In the genomic region with DNA sequence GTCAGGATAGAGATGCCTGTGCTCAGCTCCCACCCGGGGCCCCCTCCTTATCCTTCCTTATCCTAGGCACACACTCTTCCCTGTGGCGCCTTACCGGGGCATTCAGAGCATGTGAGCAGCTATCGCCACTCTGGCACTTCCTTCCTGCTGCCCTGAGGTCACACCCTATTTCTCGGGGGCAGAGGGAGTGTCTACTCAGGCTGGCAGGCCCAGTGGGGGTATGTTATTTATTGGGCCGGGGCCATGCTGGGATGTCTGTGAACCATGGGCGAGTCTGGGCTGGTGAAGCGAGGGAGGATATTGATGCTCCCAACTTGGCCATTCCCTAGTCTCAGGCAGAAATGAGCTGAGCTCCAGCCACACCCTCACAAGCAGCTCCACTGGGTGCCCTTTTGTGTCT, we compare ENCODE assay signal across 17 cellular contexts. TPM values are rescaled to one million over a fixed set of nuclear protein-coding genes. Genes with fewer than 3 reads are reported as not detected.
DNase-seq lines count a peak whose midpoint lies in the region; ATAC-seq, FAIRE-seq and TF ChIP-seq lines count a peak whose summit lies in the region.
"Had no signal": no experiment of that assay in that cellular context is flagged by ENCODE, and none has a peak within 500 bp of the region (broad histone marks: within the 10 kb centered on the region; RNA-seq: fewer than 3 reads in every experiment).

No MANE protein-coding gene starts in this region.

- TF ChIP-seq CTCF in right lobe of liver (IDR thresholded peaks at IDR 0.05) (no peak), HepG2 (CRISPR knock-in tag; IDR thresholded peaks at IDR 0.05) (no peak), foreskin keratinocyte (conservative IDR thresholded peaks at IDR 0.05) (no peak), gastroesophageal sphincter (IDR thresholded peaks at IDR 0.05) (no peak), mesothelial cell of epicardium (IDR thresholded peaks at IDR 0.05; ENCODE audit: unreplicated experiment) (no peak)

- DNase-seq in right lobe of liver: peak in 1 of 3 donors; percentile 48
- DNase-seq in HepG2 (ENCODE audit: low spot score): no peak
- no peak for DNase-seq in T-helper 17 cell
- peak in 1 of 2 donors; percentile 26 for DNase-seq in foreskin keratinocyte
- no peak for DNase-seq in mesothelial cell of epicardium (ENCODE audit: low spot score in 2 of 2, unreplicated experiment in 2 of 2)
- DNase-seq: dermis blood vessel endothelial cell; DMS79 treated with DMSO at 0.1 percent for 48 hours; MM.1S; SIG-M5; stimulated activated CD4-positive, alpha-beta T cell treated with anti-CD3 and anti-CD28 coated beads, Interleukin-2, amount 100 ng/mL, for 48 hours; stimulated activated naive CD4-positive, alpha-beta T cell had no signal

- H3K36me3 Mint-ChIP-seq in T-helper 17 cell (ENCODE audit: low read depth): no peaks in the 10 kb centered on the region
- H3K36me3 Mint-ChIP-seq in mesothelial cell of epicardium: no peaks in the 10 kb centered on the region

- intact Hi-C loops in right lobe of liver (cut with DNase I): loop anchor here in 1 of 2 donors (10.0 kb wide), 1 partner anchor 54 kb away; a partner anchor contains a TSS
- intact Hi-C loops in HepG2 (cut with micrococcal nuclease; ENCODE audit: unreplicated experiment): no loop called here

- no peak for TF ChIP-seq EP300 in HepG2 (IDR thresholded peaks at IDR 0.05; ENCODE audit: low read depth in 2 of 2, low read length in 2 of 2)
- no peak for TF ChIP-seq EP300 in HepG2 (CRISPR knock-in tag; IDR thresholded peaks at IDR 0.05; ENCODE audit: borderline replicate concordance)
- no peak for TF ChIP-seq EP300 in gastroesophageal sphincter (IDR thresholded peaks at IDR 0.05)

- H4K20me1 ChIP-seq in HepG2 (ENCODE audit: insufficient read depth, low read length): no peaks in the 10 kb centered on the region

- WGBS in right lobe of liver (ENCODE audit: insufficient coverage, low coverage, low lambda C conversion rate, missing lambda C conversion rate): 30% methylated on average over 6 of the region's 8 CpGs
- 53% methylated on average over 8 of the region's 8 CpGs for WGBS in HepG2 (ENCODE audit: low lambda C conversion rate)
- WGBS in gastroesophageal sphincter (ENCODE audit: low coverage in 1 of 2), 2 donors: 72 to 79% methylated on average over 4 of the region's 8 CpGs

- peak overlapping the region; percentile 63 for H3K27ac Mint-ChIP-seq in T-helper 17 cell
- no peak overlapping the region for H3K27ac Mint-ChIP-seq in mesothelial cell of epicardium

- no peaks in the 10 kb centered on the region for H3K36me3 ChIP-seq in right lobe of liver
- H3K36me3 ChIP-seq in HepG2 (replicated peaks in 1 of 2; ENCODE audit: control insufficient read depth in 1 of 2, insufficient read depth in 2 of 2, low read length in 2 of 2): no peaks in the 10 kb centered on the region
- no peaks in the 10 kb centered on the region for H3K36me3 ChIP-seq in gastroesophageal sphincter

- no peak overlapping the region for H3K4me2 ChIP-seq in HepG2 (ENCODE audit: low read depth, low read length)

- no peak for FAIRE-seq in HepG2 (lab: Jason Lieb, UNC)

- no peak overlapping the region for H3K9ac ChIP-seq in HepG2 (ENCODE audit: insufficient read depth, low read depth, low read length)

- H3K27ac ChIP-seq in right lobe of liver (no peak overlapping the region), HepG2 (ENCODE audit: extremely low read length, insufficient read depth, low read length) (no peak overlapping the region), foreskin keratinocyte (no peak overlapping the region), gastroesophageal sphincter (no peak overlapping the region)
- H3K27ac ChIP-seq: VCaP had no signal

- H3K27me3 Mint-ChIP-seq in T-helper 17 cell (peaks cover 10% of the 10 kb centered on the region), mesothelial cell of epicardium (ENCODE audit: low read depth) (no peaks in the 10 kb centered on the region)

- H3K9me3 Mint-ChIP-seq in mesothelial cell of epicardium: no peaks in the 10 kb centered on the region

- H3K79me2 ChIP-seq in HepG2 (ENCODE audit: insufficient read depth, low read length): no peaks in the 10 kb centered on the region

- peaks cover 19% of the 10 kb centered on the region for H3K4me1 Mint-ChIP-seq in T-helper 17 cell
- H3K4me1 Mint-ChIP-seq in mesothelial cell of epicardium: peaks cover 26% of the 10 kb centered on the region

- no peak overlapping the region for H2AFZ ChIP-seq in HepG2 (ENCODE audit: low read length)

- no TSS peak for BruUV-seq in HepG2 (replicated peaks; lab: Mats Ljungman, UMichigan)

- H3K27me3 ChIP-seq in right lobe of liver: no peaks in the 10 kb centered on the region
- peaks cover 11 to 48% of the 10 kb centered on the region in 2 experiments; a peak in 4 of 5 replicates for H3K27me3 ChIP-seq in HepG2 (ENCODE audit: control insufficient read depth in 1 of 2, insufficient read depth in 2 of 2, low read length in 2 of 2)
- H3K27me3 ChIP-seq in foreskin keratinocyte: no peaks in the 10 kb centered on the region
- peaks cover 8% of the 10 kb centered on the region for H3K27me3 ChIP-seq in gastroesophageal sphincter

- no peak for TF ChIP-seq RAD21 in HepG2 (CRISPR knock-in tag; IDR thresholded peaks at IDR 0.05)

- ATAC-seq in right lobe of liver: peak; percentile 13 to 36 (median 18)
- ATAC-seq in HepG2: no peak
- no peak for ATAC-seq in T-helper 17 cell
- peak; percentile 10 for ATAC-seq in foreskin keratinocyte
- no peak for ATAC-seq in gastroesophageal sphincter
- ATAC-seq in GM18502 (IDR thresholded peaks at IDR 0.05; ENCODE audit: poor library complexity, unreplicated experiment): no peak
- ATAC-seq in GM19452 (IDR thresholded peaks at IDR 0.05; ENCODE audit: unreplicated experiment): no peak

- CTCF ChIA-PET in HepG2 (lab: Yijun Ruan, JAX; ENCODE audit: low intra/inter-chr PET ratio, low total read pairs): no interaction called here

- H3K9me3 ChIP-seq in right lobe of liver (no peaks in the 10 kb centered on the region), HepG2 (ENCODE audit: low read length) (no peaks in the 10 kb centered on the region), T-helper 17 cell (ENCODE audit: control insufficient read depth, low read length, poor library complexity, severe bottlenecking) (no peaks in the 10 kb centered on the region), gastroesophageal sphincter (no peaks in the 10 kb centered on the region)

- in situ Hi-C loops in HepG2 (cut with HindIII; ENCODE audit: extremely low pct_ligation_motif_present, low pct_unique_long_range_greater_than_20kb): no loop called here

- TF ChIP-seq POLR2A in right lobe of liver (IDR thresholded peaks at IDR 0.05) (no peak), HepG2 (IDR thresholded peaks at IDR 0.05; ENCODE audit: insufficient read depth in 1 of 2, low read depth in 2 of 2, low read length in 2 of 2) (no peak), gastroesophageal sphincter (IDR thresholded peaks at IDR 0.05) (no peak)

- H3K4me3 Mint-ChIP-seq in T-helper 17 cell: no peak overlapping the region
- H3K4me3 Mint-ChIP-seq in mesothelial cell of epicardium: no peak overlapping the region

- H3K4me3 ChIP-seq in right lobe of liver (no peak overlapping the region), HepG2 (replicated peaks in 1 of 3; ENCODE audit: insufficient read depth in 1 of 3, low read depth in 2 of 3, low read length in 3 of 3) (no peak overlapping the region), gastroesophageal sphincter (no peak overlapping the region)

- POLR2A ChIA-PET in HepG2 (lab: Yijun Ruan, JAX): interaction anchor here (0.9 to 5.1 kb wide), 2 partner anchors 9 to 26 kb away, joined by 3 to 31 read pairs; a partner anchor contains a TSS

- H3K4me1 ChIP-seq in right lobe of liver (no peaks in the 10 kb centered on the region), HepG2 (ENCODE audit: insufficient read depth, low read length) (peaks cover 24% of the 10 kb centered on the region), foreskin keratinocyte (peaks cover 6% of the 10 kb centered on the region), gastroesophageal sphincter (no peaks in the 10 kb centered on the region)

RNA-seq across cellular contexts. Expression of a gene that starts 3.9 kb away (rescaled TPM):
- total RNA-seq in right lobe of liver: not detected
- not detected in 2 replicates for total RNA-seq in HepG2 (2016; rRNA removed; fragmentation: Illumina TruSeq; extraction: Trizol)
- total RNA-seq in HepG2 (2016; cell fraction: cytosol; rRNA removed; fragmentation: Illumina TruSeq; extraction: Trizol; ENCODE audit: low read depth): not detected in 2 replicates
- not detected in 2 replicates for total RNA-seq in HepG2 (2016; cell fraction: insoluble cytoplasmic fraction; rRNA removed; fragmentation: Illumina TruSeq; extraction: Trizol)
- not detected in 2 replicates for total RNA-seq in HepG2 (2016; cell fraction: membrane; rRNA removed; fragmentation: Illumina TruSeq; extraction: Trizol)
- total RNA-seq in HepG2 (2016; cell fraction: nucleus; rRNA removed; fragmentation: Illumina TruSeq; extraction: Trizol): not detected in 2 replicates
- not detected in 2 replicates for polyA plus RNA-seq in HepG2 (2011; rRNA removed)
- not detected in 2 replicates for polyA plus RNA-seq in HepG2 (2011; cell fraction: cytosol; rRNA removed)
- not detected in 2 replicates for polyA plus RNA-seq in HepG2 (2011; cell fraction: nucleus; rRNA removed)
- 0.47 TPM in 1 of 2 replicates, not detected in the other for polyA plus RNA-seq in HepG2 (2012)
- not detected in 2 replicates for polyA plus RNA-seq in HepG2 (2016; cell fraction: cytosol; fragmentation: Illumina TruSeq; extraction: Trizol; ENCODE audit: low read depth)
- not detected in 2 replicates for polyA plus RNA-seq in HepG2 (2016; cell fraction: insoluble cytoplasmic fraction; fragmentation: Illumina TruSeq; extraction: Trizol; ENCODE audit: low read depth)
- polyA plus RNA-seq in HepG2 (2016; cell fraction: membrane; fragmentation: Illumina TruSeq; extraction: Trizol; ENCODE audit: low read depth): not detected in 2 replicates
- not detected in 2 replicates for polyA plus RNA-seq in HepG2 (2016; cell fraction: nucleus; fragmentation: Illumina TruSeq; extraction: Trizol; ENCODE audit: insufficient read depth, low read depth)
- not detected in 2 replicates for polyA minus RNA-seq in HepG2 (2011; rRNA and poly(A)+ RNA removed; ENCODE audit: low replicate concordance)
- polyA minus RNA-seq in HepG2 (2011; cell fraction: cytosol; rRNA and poly(A)+ RNA removed): not detected in 2 replicates
- not detected in 2 replicates for polyA minus RNA-seq in HepG2 (2011; cell fraction: nucleus; rRNA and poly(A)+ RNA removed)
- not detected for total RNA-seq in T-helper 17 cell
- not detected in 2 replicates for total RNA-seq in foreskin keratinocyte
- polyA plus RNA-seq in foreskin keratinocyte: not detected in 2 replicates
- not detected for total RNA-seq in gastroesophageal sphincter
- 0.67 to 1.8 TPM (median 0.82 TPM) in 3 replicates for total RNA-seq in mesothelial cell of epicardium
- total RNA-seq: dermis blood vessel endothelial cell, fibroblast of villous mesenchyme, NCI-H460 had no signal

RNA-seq across cellular contexts. Expression of a gene that starts 4.6 kb away (rescaled TPM):
- total RNA-seq in right lobe of liver (not detected), HepG2 (2016; rRNA removed; fragmentation: Illumina TruSeq; extraction: Trizol) (not detected in 2 replicates), T-helper 17 cell (10 to 100 TPM in 1 of 2 donors, 1 to 10 TPM in 1; 1.6 to 29.1 TPM), foreskin keratinocyte (not detected in 2 replicates), gastroesophageal sphincter (not detected), mesothelial cell of epicardium (not detected in 3 replicates)
- not detected in 2 replicates for total RNA-seq in HepG2 (2016; cell fraction: cytosol; rRNA removed; fragmentation: Illumina TruSeq; extraction: Trizol; ENCODE audit: low read depth)
- not detected in 2 replicates for total RNA-seq in HepG2 (2016; cell fraction: insoluble cytoplasmic fraction; rRNA removed; fragmentation: Illumina TruSeq; extraction: Trizol)
- not detected in 2 replicates for total RNA-seq in HepG2 (2016; cell fraction: membrane; rRNA removed; fragmentation: Illumina TruSeq; extraction: Trizol)
- not detected in 2 replicates for total RNA-seq in HepG2 (2016; cell fraction: nucleus; rRNA removed; fragmentation: Illumina TruSeq; extraction: Trizol)
- polyA plus RNA-seq in HepG2 (2011; rRNA removed) (not detected in 2 replicates), foreskin keratinocyte (not detected in 2 replicates)
- not detected in 2 replicates for polyA plus RNA-seq in HepG2 (2011; cell fraction: cytosol; rRNA removed)
- polyA plus RNA-seq in HepG2 (2011; cell fraction: nucleus; rRNA removed): not detected in 2 replicates
- polyA plus RNA-seq in HepG2 (2012): not detected in 2 replicates
- not detected in 2 replicates for polyA plus RNA-seq in HepG2 (2016; cell fraction: cytosol; fragmentation: Illumina TruSeq; extraction: Trizol; ENCODE audit: low read depth)
- polyA plus RNA-seq in HepG2 (2016; cell fraction: insoluble cytoplasmic fraction; fragmentation: Illumina TruSeq; extraction: Trizol; ENCODE audit: low read depth): not detected in 2 replicates
- not detected in 2 replicates for polyA plus RNA-seq in HepG2 (2016; cell fraction: membrane; fragmentation: Illumina TruSeq; extraction: Trizol; ENCODE audit: low read depth)
- not detected in 2 replicates for polyA plus RNA-seq in HepG2 (2016; cell fraction: nucleus; fragmentation: Illumina TruSeq; extraction: Trizol; ENCODE audit: insufficient read depth, low read depth)
- not detected in 2 replicates for polyA minus RNA-seq in HepG2 (2011; rRNA and poly(A)+ RNA removed; ENCODE audit: low replicate concordance)
- not detected in 2 replicates for polyA minus RNA-seq in HepG2 (2011; cell fraction: cytosol; rRNA and poly(A)+ RNA removed)
- polyA minus RNA-seq in HepG2 (2011; cell fraction: nucleus; rRNA and poly(A)+ RNA removed): not detected in 2 replicates
- total RNA-seq: dermis blood vessel endothelial cell, fibroblast of villous mesenchyme, NCI-H460 had no signal

RNA-seq across cellular contexts. Expression of a gene that starts 8.1 kb away (rescaled TPM):
- 10 to 100 TPM; 29.7 to 34.8 (median 31.2) TPM for total RNA-seq in right lobe of liver
- total RNA-seq in HepG2 (2016; rRNA removed; fragmentation: Illumina TruSeq; extraction: Trizol): 16.2 and 43.5 TPM in 2 replicates
- total RNA-seq in HepG2 (2016; cell fraction: cytosol; rRNA removed; fragmentation: Illumina TruSeq; extraction: Trizol; ENCODE audit: low read depth): 10.8 and 11.4 TPM in 2 replicates
- 15.1 and 42.2 TPM in 2 replicates for total RNA-seq in HepG2 (2016; cell fraction: insoluble cytoplasmic fraction; rRNA removed; fragmentation: Illumina TruSeq; extraction: Trizol)
- 18.3 and 19.8 TPM in 2 replicates for total RNA-seq in HepG2 (2016; cell fraction: membrane; rRNA removed; fragmentation: Illumina TruSeq; extraction: Trizol)
- 54.6 and 60.7 TPM in 2 replicates for total RNA-seq in HepG2 (2016; cell fraction: nucleus; rRNA removed; fragmentation: Illumina TruSeq; extraction: Trizol)
- polyA plus RNA-seq in HepG2 (2011; rRNA removed): 45.4 and 49.0 TPM in 2 replicates
- 36.7 and 41.5 TPM in 2 replicates for polyA plus RNA-seq in HepG2 (2011; cell fraction: cytosol; rRNA removed)
- polyA plus RNA-seq in HepG2 (2011; cell fraction: nucleus; rRNA removed): 157 and 186 TPM in 2 replicates
- 24.5 and 28.4 TPM in 2 replicates for polyA plus RNA-seq in HepG2 (2012)
- 5.9 and 6.9 TPM in 2 replicates for polyA plus RNA-seq in HepG2 (2016; cell fraction: cytosol; fragmentation: Illumina TruSeq; extraction: Trizol; ENCODE audit: low read depth)
- 10.5 and 12.1 TPM in 2 replicates for polyA plus RNA-seq in HepG2 (2016; cell fraction: insoluble cytoplasmic fraction; fragmentation: Illumina TruSeq; extraction: Trizol; ENCODE audit: low read depth)
- polyA plus RNA-seq in HepG2 (2016; cell fraction: membrane; fragmentation: Illumina TruSeq; extraction: Trizol; ENCODE audit: low read depth): 8.7 and 9.4 TPM in 2 replicates
- polyA plus RNA-seq in HepG2 (2016; cell fraction: nucleus; fragmentation: Illumina TruSeq; extraction: Trizol; ENCODE audit: insufficient read depth, low read depth): 86.5 and 92.7 TPM in 2 replicates
- 62.6 and 78.7 TPM in 2 replicates for polyA minus RNA-seq in HepG2 (2011; rRNA and poly(A)+ RNA removed; ENCODE audit: low replicate concordance)
- 16.2 and 16.4 TPM in 2 replicates for polyA minus RNA-seq in HepG2 (2011; cell fraction: cytosol; rRNA and poly(A)+ RNA removed)
- 38.2 and 46.5 TPM in 2 replicates for polyA minus RNA-seq in HepG2 (2011; cell fraction: nucleus; rRNA and poly(A)+ RNA removed)
- 10 to 100 TPM; 57.8 to 75.1 TPM for total RNA-seq in T-helper 17 cell
- total RNA-seq in foreskin keratinocyte: 23.0 and 25.0 TPM in 2 replicates
- 20.8 and 22.4 TPM in 2 replicates for polyA plus RNA-seq in foreskin keratinocyte
- 10 to 100 TPM; 37.4 to 49.8 (median 47.2) TPM for total RNA-seq in gastroesophageal sphincter
- total RNA-seq in mesothelial cell of epicardium: 54.1 to 55.4 TPM (median 54.6 TPM) in 3 replicates

RNA-seq across cellular contexts. Expression of a gene that starts 10.3 kb away (rescaled TPM):
- total RNA-seq in right lobe of liver: not detected
- total RNA-seq in HepG2 (2016; rRNA removed; fragmentation: Illumina TruSeq; extraction: Trizol): not detected in 2 replicates
- not detected in 2 replicates for total RNA-seq in HepG2 (2016; cell fraction: cytosol; rRNA removed; fragmentation: Illumina TruSeq; extraction: Trizol; ENCODE audit: low read depth)
- not detected in 2 replicates for total RNA-seq in HepG2 (2016; cell fraction: insoluble cytoplasmic fraction; rRNA removed; fragmentation: Illumina TruSeq; extraction: Trizol)
- not detected in 2 replicates for total RNA-seq in HepG2 (2016; cell fraction: membrane; rRNA removed; fragmentation: Illumina TruSeq; extraction: Trizol)
- not detected in 2 replicates for total RNA-seq in HepG2 (2016; cell fraction: nucleus; rRNA removed; fragmentation: Illumina TruSeq; extraction: Trizol)
- polyA plus RNA-seq in HepG2 (2011; rRNA removed): 0.15 and 0.21 TPM in 2 replicates
- 0.13 TPM in 1 of 2 replicates, not detected in the other for polyA plus RNA-seq in HepG2 (2011; cell fraction: cytosol; rRNA removed)
- polyA plus RNA-seq in HepG2 (2011; cell fraction: nucleus; rRNA removed): 0.42 and 0.76 TPM in 2 replicates
- polyA plus RNA-seq in HepG2 (2012): 0.31 TPM in 1 of 2 replicates, not detected in the other
- polyA plus RNA-seq in HepG2 (2016; cell fraction: cytosol; fragmentation: Illumina TruSeq; extraction: Trizol; ENCODE audit: low read depth): not detected in 2 replicates
- not detected in 2 replicates for polyA plus RNA-seq in HepG2 (2016; cell fraction: insoluble cytoplasmic fraction; fragmentation: Illumina TruSeq; extraction: Trizol; ENCODE audit: low read depth)
- not detected in 2 replicates for polyA plus RNA-seq in HepG2 (2016; cell fraction: membrane; fragmentation: Illumina TruSeq; extraction: Trizol; ENCODE audit: low read depth)
- polyA plus RNA-seq in HepG2 (2016; cell fraction: nucleus; fragmentation: Illumina TruSeq; extraction: Trizol; ENCODE audit: insufficient read depth, low read depth): 0.72 TPM in 1 of 2 replicates, not detected in the other
- 0.28 TPM in 1 of 2 replicates, not detected in the other for polyA minus RNA-seq in HepG2 (2011; rRNA and poly(A)+ RNA removed; ENCODE audit: low replicate concordance)
- not detected in 2 replicates for polyA minus RNA-seq in HepG2 (2011; cell fraction: cytosol; rRNA and poly(A)+ RNA removed)
- not detected in 2 replicates for polyA minus RNA-seq in HepG2 (2011; cell fraction: nucleus; rRNA and poly(A)+ RNA removed)
- total RNA-seq in T-helper 17 cell: not detected
- 0.54 TPM in 1 of 2 replicates, not detected in the other for total RNA-seq in foreskin keratinocyte
- polyA plus RNA-seq in foreskin keratinocyte: 0.28 and 0.44 TPM in 2 replicates
- total RNA-seq in gastroesophageal sphincter: not detected
- total RNA-seq in mesothelial cell of epicardium: 0.89 to 1.4 TPM (median 1.3 TPM) in 3 replicates
- total RNA-seq: dermis blood vessel endothelial cell, fibroblast of villous mesenchyme, NCI-H460 had no signal

RNA-seq across cellular contexts. Expression of a gene that starts 11.9 kb away (rescaled TPM):
- total RNA-seq in right lobe of liver: under 1 TPM in 2 of 6 experiments, not detected in 4; 0.33 to 0.56 TPM
- total RNA-seq in HepG2 (2016; rRNA removed; fragmentation: Illumina TruSeq; extraction: Trizol): not detected in 2 replicates
- total RNA-seq in HepG2 (2016; cell fraction: cytosol; rRNA removed; fragmentation: Illumina TruSeq; extraction: Trizol; ENCODE audit: low read depth): not detected in 2 replicates
- total RNA-seq in HepG2 (2016; cell fraction: insoluble cytoplasmic fraction; rRNA removed; fragmentation: Illumina TruSeq; extraction: Trizol): not detected in 2 replicates
- total RNA-seq in HepG2 (2016; cell fraction: membrane; rRNA removed; fragmentation: Illumina TruSeq; extraction: Trizol): not detected in 2 replicates
- not detected in 2 replicates for total RNA-seq in HepG2 (2016; cell fraction: nucleus; rRNA removed; fragmentation: Illumina TruSeq; extraction: Trizol)
- polyA plus RNA-seq in HepG2 (2011; rRNA removed): not detected in 2 replicates
- not detected in 2 replicates for polyA plus RNA-seq in HepG2 (2011; cell fraction: cytosol; rRNA removed)
- polyA plus RNA-seq in HepG2 (2011; cell fraction: nucleus; rRNA removed): not detected in 2 replicates
- polyA plus RNA-seq in HepG2 (2012): 0.08 and 0.15 TPM in 2 replicates
- not detected in 2 replicates for polyA plus RNA-seq in HepG2 (2016; cell fraction: cytosol; fragmentation: Illumina TruSeq; extraction: Trizol; ENCODE audit: low read depth)
- polyA plus RNA-seq in HepG2 (2016; cell fraction: insoluble cytoplasmic fraction; fragmentation: Illumina TruSeq; extraction: Trizol; ENCODE audit: low read depth): not detected in 2 replicates
- not detected in 2 replicates for polyA plus RNA-seq in HepG2 (2016; cell fraction: membrane; fragmentation: Illumina TruSeq; extraction: Trizol; ENCODE audit: low read depth)
- not detected in 2 replicates for polyA plus RNA-seq in HepG2 (2016; cell fraction: nucleus; fragmentation: Illumina TruSeq; extraction: Trizol; ENCODE audit: insufficient read depth, low read depth)
- not detected in 2 replicates for polyA minus RNA-seq in HepG2 (2011; rRNA and poly(A)+ RNA removed; ENCODE audit: low replicate concordance)
- not detected in 2 replicates for polyA minus RNA-seq in HepG2 (2011; cell fraction: cytosol; rRNA and poly(A)+ RNA removed)
- not detected in 2 replicates for polyA minus RNA-seq in HepG2 (2011; cell fraction: nucleus; rRNA and poly(A)+ RNA removed)
- total RNA-seq in T-helper 17 cell: 100 to 1,000 TPM in 1 of 2 donors, 1 to 10 TPM in 1; 3.4 to 129 TPM
- total RNA-seq in foreskin keratinocyte: not detected in 2 replicates
- 0.07 TPM in 1 of 2 replicates, not detected in the other for polyA plus RNA-seq in foreskin keratinocyte
- under 1 TPM in 1 of 4 donors, not detected in 3; 0.54 TPM for total RNA-seq in gastroesophageal sphincter
- 0.16 to 0.33 TPM (median 0.25 TPM) in 3 replicates for total RNA-seq in mesothelial cell of epicardium
- total RNA-seq: dermis blood vessel endothelial cell, fibroblast of villous mesenchyme, NCI-H460 had no signal

Comparison
In these comparisons a context has a peak if more than half of its experiments do, and no peak if none do; other contexts are left out.
1. ATAC-seq: peak in right lobe of liver (4 of 4) and foreskin keratinocyte (single experiment); none in HepG2 (single experiment), T-helper 17 cell (single experiment), gastroesophageal sphincter (single experiment), GM18502 (single experiment) and GM19452 (single experiment).